12 cellular contexts compared by ENCODE assay signal in genomic region chr3:146162561-146162960, GRCh38. TPM values are rescaled to one million over a fixed set of nuclear protein-coding genes. Genes with fewer than 3 reads are reported as not detected.
A peak's percentile ranks its signal among the peaks of the same experiment; 100 is the strongest.
DNase-seq lines count a peak whose midpoint lies in the region; TF ChIP-seq lines count a peak whose summit lies in the region.
"Had no signal": no experiment of that assay in that cellular context is flagged by ENCODE, and none has a peak within 500 bp of the region (broad histone marks: within the 10 kb centered on the region; RNA-seq: fewer than 3 reads in every experiment).

No MANE protein-coding gene starts in this region.

- H3K9me3 ChIP-seq in sigmoid colon (no peaks in the 10 kb centered on the region), WERI-Rb-1 (ENCODE audit: severe bottlenecking) (no peaks in the 10 kb centered on the region), testis (no peaks in the 10 kb centered on the region)

- DNase-seq in Calu3 (peak; percentile 46), RWPE1 (ENCODE audit: low spot score) (no peak), fibroblast of mammary gland (ENCODE audit: low read depth) (peak; percentile 43), sigmoid colon (peak; percentile 69), activated T-cell treated with anti-CD3 and anti-CD28 coated beads for 4 hours (no peak), WERI-Rb-1 (no peak), retina (no peak), testis (no peak)
- DNase-seq: MM.1S; stimulated activated CD4-positive, alpha-beta T cell treated with anti-CD3 and anti-CD28 coated beads, Interleukin-2, amount 100 ng/mL, for 48 hours had no signal

- CTCF ChIA-PET in Calu3 (lab: Charles Lee): interaction anchor here (0.7 to 0.9 kb wide), 2 partner anchors 97 to 436 kb away, joined by 3 to 5 read pairs; no protein-coding TSS in a partner anchor
- CTCF ChIA-PET in RWPE1 (lab: Yijun Ruan, JAX): interaction anchor here (0.6 to 2.1 kb wide), 2 partner anchors 27 to 117 kb away, joined by 5 to 6 read pairs; no protein-coding TSS in a partner anchor

- 80 to 94% methylated on average over 2 of the region's 2 CpGs for WGBS in sigmoid colon, 2 donors
- 42 to 58% methylated on average over 2 of the region's 2 CpGs for WGBS in testis, 2 donors

- no peaks in the 10 kb centered on the region for H3K9me3 Mint-ChIP-seq in Calu3 (ENCODE audit: low read depth, unreplicated experiment)

- TF ChIP-seq CTCF in Calu3 (IDR thresholded peaks at IDR 0.05; ENCODE audit: unreplicated experiment) (no peak), RWPE1 (conservative IDR thresholded peaks at IDR 0.05; ENCODE audit: low read depth) (no peak), fibroblast of mammary gland (conservative IDR thresholded peaks at IDR 0.05; ENCODE audit: control insufficient read depth, insufficient read depth, low read depth, low read length) (no peak), sigmoid colon (IDR thresholded peaks at IDR 0.05) (no peak), WERI-Rb-1 (IDR thresholded peaks at IDR 0.05; ENCODE audit: low read depth, low read length) (no peak), testis (IDR thresholded peaks at IDR 0.05) (no peak)

- BruUV-seq in Calu3 (replicated peaks; lab: Mats Ljungman, UMichigan): no TSS peak

- H3K4me1 Mint-ChIP-seq in Calu3 (ENCODE audit: low read depth, unreplicated experiment): peaks cover 33% of the 10 kb centered on the region

- TF ChIP-seq EP300 in sigmoid colon (IDR thresholded peaks at IDR 0.05): no peak

- POLR2A ChIA-PET in RWPE1 (lab: Yijun Ruan, JAX; ENCODE audit: low non-redundant PET): no interaction called here

- H3K36me3 ChIP-seq in sigmoid colon: no peaks in the 10 kb centered on the region
- H3K36me3 ChIP-seq in WERI-Rb-1: peaks cover 2% of the 10 kb centered on the region; the same call in 1 of the 2 replicates
- no peaks in the 10 kb centered on the region for H3K36me3 ChIP-seq in testis (ENCODE audit: low read depth, missing control alignments)
- H3K36me3 ChIP-seq: BLaER1 had no signal

- no peak for TF ChIP-seq POLR2A in sigmoid colon (IDR thresholded peaks at IDR 0.05)
- TF ChIP-seq POLR2A in testis (IDR thresholded peaks at IDR 0.05): no peak

- no peaks in the 10 kb centered on the region for H3K27me3 ChIP-seq in sigmoid colon
- H3K27me3 ChIP-seq in WERI-Rb-1 (ENCODE audit: insufficient read depth, low read depth, severe bottlenecking): no peaks in the 10 kb centered on the region
- H3K27me3 ChIP-seq in testis: no peaks in the 10 kb centered on the region
- H3K27me3 ChIP-seq: BLaER1 had no signal

- H3K27ac ChIP-seq in RWPE1 (peak overlapping the region; percentile 85; the same call in 1 of the 2 replicates), sigmoid colon (peak overlapping the region; percentile 93 to 94 (median 93)), WERI-Rb-1 (no peak overlapping the region), testis (no peak overlapping the region)
- H3K27ac ChIP-seq: BLaER1 had no signal

- H3K27ac Mint-ChIP-seq in Calu3 (ENCODE audit: unreplicated experiment): peak overlapping the region; percentile 87
- H3K27ac Mint-ChIP-seq: stimulated activated effector memory CD8-positive, alpha-beta T cell treated with anti-CD3 and anti-CD28 coated beads, Interleukin-12 subunit alpha, Interleukin-12 subunit beta, amount 100 ng/mL, for 72 hours had no signal

- H3K4me3 Mint-ChIP-seq in Calu3 (ENCODE audit: low read depth, unreplicated experiment): peak overlapping the region; percentile 66
- H3K4me3 Mint-ChIP-seq: stimulated activated effector memory CD8-positive, alpha-beta T cell treated with anti-CD3 and anti-CD28 coated beads, Interleukin-12 subunit alpha, Interleukin-12 subunit beta, amount 100 ng/mL, for 72 hours had no signal

- intact Hi-C loops in Calu3 (cut with micrococcal nuclease; ENCODE audit: unreplicated experiment): loop anchor here (2.0 to 10.0 kb wide), 3 partner anchors 380 to 978 kb away; no protein-coding TSS in a partner anchor
- intact Hi-C loops in sigmoid colon (cut with DNase I): loop anchor here (5.0 kb wide), 1 partner anchor 95 kb away; no protein-coding TSS in a partner anchor
- intact Hi-C loops in testis (cut with DNase I; ENCODE audit: low total_unique reads): no loop called here

- H3K27me3 Mint-ChIP-seq in Calu3 (ENCODE audit: unreplicated experiment): no peaks in the 10 kb centered on the region

- H3K36me3 Mint-ChIP-seq in Calu3 (ENCODE audit: insufficient read depth, unreplicated experiment): peaks cover 58% of the 10 kb centered on the region
- H3K36me3 Mint-ChIP-seq: stimulated activated effector memory CD8-positive, alpha-beta T cell treated with anti-CD3 and anti-CD28 coated beads, Interleukin-12 subunit alpha, Interleukin-12 subunit beta, amount 100 ng/mL, for 72 hours had no signal

- H3K4me3 ChIP-seq in fibroblast of mammary gland (ENCODE audit: control insufficient read depth, low read depth, low read length) (peak overlapping the region; percentile 23), sigmoid colon (no peak overlapping the region), WERI-Rb-1 (ENCODE audit: low read depth, low read length) (no peak overlapping the region), testis (no peak overlapping the region)
- H3K4me3 ChIP-seq: BLaER1 had no signal

- H3K4me1 ChIP-seq in sigmoid colon: peaks cover 0 to 63% (median 40%) of the 10 kb centered on the region in 4 donors
- no peaks in the 10 kb centered on the region for H3K4me1 ChIP-seq in testis
- H3K4me1 ChIP-seq: BLaER1 had no signal

RNA-seq across cellular contexts. Expression of gene PLOD2, which starts 1.6 kb away (rescaled TPM):
- total RNA-seq in Calu3 (2022) (84.0 and 123 TPM in 2 replicates), sigmoid colon (10 to 100 TPM; 63.3 to 79.9 (median 75.5) TPM), testis (10 to 100 TPM; 13.4 to 20.9 TPM)
- polyA plus RNA-seq in sigmoid colon (10 to 100 TPM; 13.6 to 36.7 (median 22.2) TPM), testis (ENCODE audit: insufficient read depth, low read depth, low replicate concordance) (9.9 TPM)

Comparison
In these comparisons a context has a peak if more than half of its experiments do, and no peak if none do; other contexts are left out.
1. DNase-seq: peak in Calu3 (single experiment), fibroblast of mammary gland (single experiment) and sigmoid colon (single experiment); none in RWPE1 (single experiment), activated T-cell treated with anti-CD3 and anti-CD28 coated beads for 4 hours (single experiment), WERI-Rb-1 (single experiment), retina (single experiment) and testis (single experiment).
2. H3K27ac ChIP-seq: peak in RWPE1 (single experiment) and sigmoid colon (4 of 4); none in WERI-Rb-1 (single experiment) and testis (0 of 2).